Comparison of ENCODE assay signal across 16 cellular contexts in genomic region chr1:70071597-70071996, GRCh38.
A peak's percentile ranks its signal among the peaks of the same experiment; 100 is the strongest.
DNase-seq lines count a peak whose midpoint lies in the region; ATAC-seq lines count a peak whose summit lies in the region.
"Had no signal": no experiment of that assay in that cellular context is flagged by ENCODE, and none has a peak within 500 bp of the region (broad histone marks: within the 10 kb centered on the region; RNA-seq: fewer than 3 reads in every experiment).

No MANE protein-coding gene starts in this region.

- peak; percentile 41 for ATAC-seq in sciatic nerve
- ATAC-seq in GM21526 (IDR thresholded peaks at IDR 0.05; ENCODE audit: low FRiP score, unreplicated experiment) = no peak
- ATAC-seq: GM23338; naive thymus-derived CD8-positive, alpha-beta T cell had no signal

- intact Hi-C loops in sciatic nerve (cut with DNase I) = no loop called here

- DNase-seq in GM04504 (ENCODE audit: low read depth) (peak; percentile 71), NCI-H2196 (lab: John Stamatoyannopoulos, UW; ENCODE audit: unreplicated experiment) (peak; percentile 20), fibroblast of peridontal ligament (ENCODE audit: extremely low read depth) (peak; percentile 83), sciatic nerve (ENCODE audit: low spot score) (no peak), NCI-H345 (lab: John Stamatoyannopoulos, UW) (no peak), NCI-H2029 treated with DMSO at 0.1 percent for 48 hours (lab: John Stamatoyannopoulos, UW) (no peak)
- no peak for DNase-seq in activated CD4-positive, alpha-beta T cell treated with anti-CD3 and anti-CD28 coated beads for 48 hours
- DNase-seq: activated CD4-positive, alpha-beta memory T cell treated with anti-CD3 and anti-CD28 coated beads, Interleukin-2, amount 10 ng/mL, durations not matched to agents 7 days and 5 days; CD4-positive, alpha-beta memory T cell; glutamatergic neuron; naive thymus-derived CD8-positive, alpha-beta T cell; NCI-H2081 treated with DMSO at 0.1 percent for 48 hours; retina; stimulated activated naive CD4-positive, alpha-beta T cell had no signal

Comparison
In these comparisons a context has a peak if more than half of its experiments do, and no peak if none do; other contexts are left out.
1. DNase-seq: peak in GM04504 (single experiment), NCI-H2196 (single experiment) and fibroblast of peridontal ligament (single experiment); none in sciatic nerve (single experiment), NCI-H345 (single experiment), NCI-H2029 treated with DMSO at 0.1 percent for 48 hours (single experiment) and activated CD4-positive, alpha-beta T cell treated with anti-CD3 and anti-CD28 coated beads for 48 hours (single experiment).